Comparison of ENCODE assay signal across 8 cellular contexts in the genomic region with DNA sequence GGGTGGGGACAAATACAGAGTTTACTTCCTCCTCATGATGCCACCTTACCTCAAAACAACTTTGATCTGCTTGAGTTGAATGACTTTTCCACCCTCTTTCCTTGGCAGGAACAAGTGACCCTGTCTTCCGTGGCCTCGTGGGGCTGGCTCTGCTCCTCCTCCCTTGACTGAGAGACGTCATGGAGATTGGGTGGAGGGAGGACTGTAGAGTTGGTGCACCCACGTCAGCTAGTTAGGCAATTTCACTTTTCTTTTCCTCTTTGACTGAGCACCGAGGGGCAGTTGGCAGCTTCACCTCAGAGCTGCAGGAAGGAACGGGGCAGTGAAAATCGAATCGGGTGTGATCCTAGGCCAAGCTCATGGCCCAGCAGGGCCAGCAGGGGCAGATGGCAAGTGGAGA. TPM values are rescaled to one million over a fixed set of nuclear protein-coding genes. Genes with fewer than 3 reads are reported as not detected.
DNase-seq lines count a peak whose midpoint lies in the region; ATAC-seq lines count a peak whose summit lies in the region.

Gene SP140, plus strand, starts transcription at position 251 of the 400 bp plus-strand sequence. Its CDS starts 109 bp downstream, at position 360.

- H3K27ac ChIP-seq in esophagus (ENCODE audit: low read depth in 2 of 2, low read length in 1 of 2), result peak within 1 kb of the TSS; percentile 47 to 66

- WGBS in esophagus, 2 donors, result 67 to 71% methylated on average over 8 of the region's 8 CpGs

- peak within 1 kb of the TSS in 1 of 2 donors; percentile 19 for H3K4me3 ChIP-seq in esophagus (ENCODE audit: low read depth in 1 of 2, low read length in 2 of 2)

- H3K9me3 ChIP-seq in esophagus (ENCODE audit: control insufficient read depth in 2 of 2, insufficient read depth in 1 of 2, low read depth in 1 of 2, low read length in 1 of 2), result no peaks in the 10 kb centered on the region

- no peaks in the 10 kb centered on the region for H3K36me3 ChIP-seq in esophagus (ENCODE audit: control insufficient read depth in 2 of 2, insufficient read depth in 2 of 2, low read length in 1 of 2)

- DNase-seq in activated CD4-positive, alpha-beta T cell treated with anti-CD3 and anti-CD28 coated beads for 4 hours, result peak; percentile 79 to 87
- DNase-seq in stimulated activated CD4-positive, alpha-beta T cell treated with anti-CD3 and anti-CD28 coated beads, Interleukin-4, amount 100 ng/mL, for 24 hours, result peak; percentile 83
- DNase-seq in cerebellar cortex (ENCODE audit: low spot score) (no peak), GDM1 (lab: John Stamatoyannopoulos, UW) (no peak), SW 1271 (lab: John Stamatoyannopoulos, UW) (no peak)

- H3K27me3 ChIP-seq in esophagus (ENCODE audit: control insufficient read depth in 1 of 2, insufficient read depth in 2 of 2, low read length in 2 of 2), result no peaks in the 10 kb centered on the region

- ATAC-seq in GM18861 (IDR thresholded peaks at IDR 0.05; ENCODE audit: unreplicated experiment) (peak; percentile 71), HG02981 (IDR thresholded peaks at IDR 0.05; ENCODE audit: unreplicated experiment) (peak; percentile 72)

- H3K4me1 ChIP-seq in esophagus (ENCODE audit: control insufficient read depth in 2 of 2, insufficient read depth in 2 of 2, low read length in 1 of 2), result peaks cover 0 to 3% of the 10 kb centered on the region in 2 donors

RNA-seq across cellular contexts. Expression of gene SP140, which starts in this region (rescaled TPM):
- polyA plus RNA-seq in esophagus, result under 1 TPM; 0.28 to 0.71 TPM

Comparison
In these comparisons a context has a peak if more than half of its experiments do, and no peak if none do; other contexts are left out.
1. DNase-seq: peak in activated CD4-positive, alpha-beta T cell treated with anti-CD3 and anti-CD28 coated beads for 4 hours (2 of 2) and stimulated activated CD4-positive, alpha-beta T cell treated with anti-CD3 and anti-CD28 coated beads, Interleukin-4, amount 100 ng/mL, for 24 hours (single experiment); none in cerebellar cortex (single experiment), GDM1 (single experiment) and SW 1271 (0 of 2).